22 cellular contexts compared by ENCODE assay signal in genomic region chr20:13173201-13173600, GRCh38. TPM values are rescaled to one million over a fixed set of nuclear protein-coding genes. Genes with fewer than 3 reads are reported as not detected.
"Had no signal": no experiment of that assay in that cellular context is flagged by ENCODE, and none has a peak within 500 bp of the region (broad histone marks: within the 10 kb centered on the region; RNA-seq: fewer than 3 reads in every experiment).

No MANE protein-coding gene starts in this region.

- H3K4me3 ChIP-seq: left ventricle myocardium inferior, lower lobe of right lung, pancreas, smooth muscle cell, suprapubic skin, tibial artery, upper lobe of right lung, vagina had no signal

- H3K27me3 ChIP-seq: pancreas, suprapubic skin, tibial artery, upper lobe of right lung, vagina had no signal

- H3K27ac ChIP-seq: foreskin keratinocyte, left ventricle myocardium inferior, lower lobe of right lung, pancreas, suprapubic skin, tibial artery, upper lobe of right lung, vagina had no signal

- H3K4me1 ChIP-seq: foreskin keratinocyte, left ventricle myocardium inferior, lower lobe of right lung, pancreas, suprapubic skin, tibial artery, upper lobe of right lung, vagina had no signal

- H3K4me2 ChIP-seq: smooth muscle cell had no signal

- H3K9me3 ChIP-seq: lower lobe of right lung, pancreas, suprapubic skin, vagina had no signal

- H3K36me3 ChIP-seq: left ventricle myocardium inferior, lower lobe of right lung, pancreas, suprapubic skin, tibial artery, upper lobe of right lung, vagina had no signal

- DNase-seq: effector memory CD4-positive, alpha-beta T cell; immature natural killer cell; left cardiac atrium; left ventricle myocardium inferior; lower lobe of right lung; mesenchymal stem cell; midbrain; occipital lobe; pancreas; right cardiac atrium; stimulated activated CD4-positive, alpha-beta T cell treated with anti-CD3 and anti-CD28 coated beads, Interleukin-2, amount 100 ng/mL, for 48 hours; stimulated activated CD8-positive, alpha-beta memory T cell treated with anti-CD3 and anti-CD28 coated beads, Interleukin-4, amount 100 ng/mL, for 48 hours; stimulated activated naive CD8-positive, alpha-beta T cell treated with anti-CD3 and anti-CD28 coated beads, Interleukin-15, Interleukin-2, amounts not matched to agents 100 U/mL and 50 U/mL, for 24 hours; tibial artery; upper lobe of right lung had no signal

- FAIRE-seq: endometrium, keratinocyte, pancreas had no signal

RNA-seq across cellular contexts. Expression of gene ISM1, which starts 47.9 kb away (rescaled TPM):
- total RNA-seq: natural killer cell treated with Interleukin-12 subunit alpha and Interleukin-12 subunit beta and Interleukin-15 and Interleukin-18, amount 100 ng/mL, for 72 hours had no signal
